17 cellular contexts compared by ENCODE assay signal in the genomic region with DNA sequence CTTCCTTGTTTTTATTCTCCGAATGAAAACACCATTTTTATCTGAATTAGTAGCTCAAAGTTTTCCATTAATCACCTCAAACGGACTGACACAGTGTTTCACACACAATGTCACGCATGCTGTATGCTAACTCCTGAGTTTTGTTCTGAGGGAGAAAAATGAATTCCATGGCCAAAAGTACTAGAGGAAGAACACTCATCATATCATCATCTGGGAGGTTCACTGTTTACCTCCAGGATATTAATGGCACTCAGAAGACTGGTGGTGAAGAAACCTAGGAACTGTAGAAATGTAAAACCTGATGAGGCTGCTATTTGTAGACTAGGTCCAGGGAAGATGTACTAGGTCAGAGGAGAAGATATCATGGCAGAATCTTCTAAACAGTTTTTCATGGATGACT.
"Had no signal": no experiment of that assay in that cellular context is flagged by ENCODE, and none has a peak within 500 bp of the region (broad histone marks: within the 10 kb centered on the region; RNA-seq: fewer than 3 reads in every experiment).

No MANE protein-coding gene starts in this region.

- H3K27me3 ChIP-seq: hepatocyte, spleen, thyroid gland had no signal

- H3K4me1 Mint-ChIP-seq: activated CD4-positive, alpha-beta T cell treated with anti-CD3 and anti-CD28 coated beads, Interleukin-2, amount 10 ng/mL, durations not matched to agents 7 days and 5 days; activated naive CD8-positive, alpha-beta T cell treated with anti-CD3 and anti-CD28 coated beads, Interleukin-2, amount 50 U/mL, for 24 hours; nephron progenitor cell; stimulated activated naive B cell treated with anti-CD40 and anti-IgM and Interleukin-4, amounts not matched to agents 10 μg/mL and 1 μg/mL and 100 μg/mL, for 72 hours had no signal

- H3K4me2 ChIP-seq: hepatocyte had no signal

- H3K27me3 Mint-ChIP-seq: activated CD4-positive, alpha-beta T cell treated with anti-CD3 and anti-CD28 coated beads, Interleukin-2, amount 10 ng/mL, durations not matched to agents 7 days and 5 days; activated naive CD8-positive, alpha-beta T cell treated with anti-CD3 and anti-CD28 coated beads, Interleukin-2, amount 50 U/mL, for 24 hours; stimulated activated naive B cell treated with anti-CD40 and anti-IgM and Interleukin-4, amounts not matched to agents 10 μg/mL and 1 μg/mL and 100 μg/mL, for 72 hours had no signal

- H3K27ac ChIP-seq: coronary artery, hepatocyte, spleen, thyroid gland had no signal

- H3K36me3 Mint-ChIP-seq: stimulated activated naive B cell treated with anti-CD40 and anti-IgM and Interleukin-4, amounts not matched to agents 10 μg/mL and 1 μg/mL and 100 μg/mL, for 72 hours had no signal

- H3K9me3 Mint-ChIP-seq: activated naive CD4-positive, alpha-beta T cell treated with anti-CD3 and anti-CD28 coated beads for 36 hours; activated naive CD8-positive, alpha-beta T cell treated with anti-CD3 and anti-CD28 coated beads, Interleukin-2, amount 50 U/mL, for 24 hours; activated T-cell treated with anti-CD3 and anti-CD28 coated beads, Interleukin-2, amount 50 U/mL, for 4 hours; nephron progenitor cell had no signal

- H3K27ac Mint-ChIP-seq: activated CD4-positive, alpha-beta T cell treated with anti-CD3 and anti-CD28 coated beads, Interleukin-2, amount 10 ng/mL, durations not matched to agents 7 days and 5 days; activated CD8-positive, alpha-beta T cell treated with anti-CD3 and anti-CD28 coated beads, Interleukin-2, amount 10 ng/mL, durations not matched to agents 7 days and 5 days; activated naive CD4-positive, alpha-beta T cell treated with anti-CD3 and anti-CD28 coated beads for 36 hours; activated naive CD8-positive, alpha-beta T cell treated with anti-CD3 and anti-CD28 coated beads, Interleukin-2, amount 50 U/mL, for 24 hours; nephron progenitor cell; stimulated activated naive B cell treated with anti-CD40 and anti-IgM and Interleukin-4, amounts not matched to agents 10 μg/mL and 1 μg/mL and 100 μg/mL, for 72 hours had no signal

- H3K4me1 ChIP-seq: spleen, thyroid gland had no signal

- H3K79me2 ChIP-seq: hepatocyte had no signal

- H3K36me3 ChIP-seq: spleen, thyroid gland had no signal

- H3K9me3 ChIP-seq: spleen, thyroid gland had no signal

- ATAC-seq: activated CD4-positive, CD25-positive, alpha-beta regulatory T cell treated with anti-CD3 and anti-CD28 coated beads, Interleukin-2, amount 50 U/mL, for 24 hours; activated CD8-positive, alpha-beta T cell treated with anti-CD3 and anti-CD28 coated beads, Interleukin-2, amount 10 ng/mL, durations not matched to agents 7 days and 5 days; activated naive CD8-positive, alpha-beta T cell treated with anti-CD3 and anti-CD28 coated beads, Interleukin-2, amount 50 U/mL, for 24 hours; activated T-cell treated with anti-CD3 and anti-CD28 coated beads, Interleukin-2, amount 50 U/mL, for 4 hours; sciatic nerve; stimulated activated naive B cell treated with anti-CD40 and anti-IgM and Interleukin-4, amounts not matched to agents 10 μg/mL and 1 μg/mL and 100 μg/mL, for 72 hours had no signal

- H2AFZ ChIP-seq: hepatocyte had no signal

- H3K4me3 Mint-ChIP-seq: activated CD4-positive, alpha-beta T cell treated with anti-CD3 and anti-CD28 coated beads, Interleukin-2, amount 10 ng/mL, durations not matched to agents 7 days and 5 days; activated CD8-positive, alpha-beta T cell treated with anti-CD3 and anti-CD28 coated beads, Interleukin-2, amount 10 ng/mL, durations not matched to agents 7 days and 5 days; activated naive CD4-positive, alpha-beta T cell treated with anti-CD3 and anti-CD28 coated beads for 36 hours; activated naive CD8-positive, alpha-beta T cell treated with anti-CD3 and anti-CD28 coated beads, Interleukin-2, amount 50 U/mL, for 24 hours; activated T-cell treated with anti-CD3 and anti-CD28 coated beads, Interleukin-2, amount 50 U/mL, for 4 hours; nephron progenitor cell; stimulated activated naive B cell treated with anti-CD40 and anti-IgM and Interleukin-4, amounts not matched to agents 10 μg/mL and 1 μg/mL and 100 μg/mL, for 72 hours had no signal

- H3K4me3 ChIP-seq: coronary artery, hepatocyte, spleen, thyroid gland had no signal

- DNase-seq: activated CD4-positive, alpha-beta T cell treated with anti-CD3 and anti-CD28 coated beads, Interleukin-2, amount 10 ng/mL, durations not matched to agents 7 days and 5 days; activated CD8-positive, alpha-beta T cell treated with anti-CD3 and anti-CD28 coated beads, Interleukin-2, amount 10 ng/mL, durations not matched to agents 7 days and 5 days; activated naive CD4-positive, alpha-beta T cell treated with anti-CD3 and anti-CD28 coated beads for 36 hours; activated naive CD8-positive, alpha-beta T cell treated with anti-CD3 and anti-CD28 coated beads, Interleukin-2, amount 50 U/mL, for 24 hours; activated T-cell treated with anti-CD3 and anti-CD28 coated beads, Interleukin-2, amount 50 U/mL, for 4 hours; anterior cingulate cortex; islet precursor cell; nephron progenitor cell; nucleus accumbens; spleen; stimulated activated naive B cell treated with anti-CD40 and anti-IgM and Interleukin-4, amounts not matched to agents 10 μg/mL and 1 μg/mL and 100 μg/mL, for 72 hours; T1000; thyroid gland had no signal
